1 cellular context compared by ENCODE assay signal in genomic region chrX:9785252-9785943, GRCh38.
TF ChIP-seq lines count a peak whose summit lies in the region.

No MANE protein-coding gene starts in this region.

TF ChIP-seq in SK-N-SH, 30 proteins besides CTCF, POLR2A, EP300 and RAD21 (continued from another document):
- TF ChIP-seq, protein P1, sequence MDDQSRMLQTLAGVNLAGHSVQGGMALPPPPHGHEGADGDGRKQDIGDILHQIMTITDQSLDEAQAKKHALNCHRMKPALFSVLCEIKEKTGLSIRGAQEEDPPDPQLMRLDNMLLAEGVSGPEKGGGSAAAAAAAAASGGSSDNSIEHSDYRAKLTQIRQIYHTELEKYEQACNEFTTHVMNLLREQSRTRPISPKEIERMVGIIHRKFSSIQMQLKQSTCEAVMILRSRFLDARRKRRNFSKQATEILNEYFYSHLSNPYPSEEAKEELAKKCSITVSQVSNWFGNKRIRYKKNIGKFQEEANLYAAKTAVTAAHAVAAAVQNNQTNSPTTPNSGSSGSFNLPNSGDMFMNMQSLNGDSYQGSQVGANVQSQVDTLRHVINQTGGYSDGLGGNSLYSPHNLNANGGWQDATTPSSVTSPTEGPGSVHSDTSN (IDR thresholded peaks at IDR 0.05), result no peak
- TF ChIP-seq NRF1 (IDR thresholded peaks at IDR 0.05; ENCODE audit: low read depth, low read length) (no peak), FOSL2 (IDR thresholded peaks at IDR 0.05; ENCODE audit: borderline replicate concordance, low read depth) (no peak), CHD2 (IDR thresholded peaks at IDR 0.05; ENCODE audit: low read length, partially characterized antibody) (no peak), EZH2phosphoT487 (IDR thresholded peaks at IDR 0.05; ENCODE audit: borderline replicate concordance, low read depth) (no peak), GABPA (IDR thresholded peaks at IDR 0.05; ENCODE audit: low read depth) (no peak), RXRA (IDR thresholded peaks at IDR 0.05; ENCODE audit: borderline replicate concordance, low read depth) (no peak), NFIC (IDR thresholded peaks at IDR 0.05; ENCODE audit: borderline replicate concordance) (no peak), JUND (IDR thresholded peaks at IDR 0.05) (no peak), MXI1 (IDR thresholded peaks at IDR 0.05; ENCODE audit: low read depth, low read length) (no peak), TAF1 (IDR thresholded peaks at IDR 0.05; ENCODE audit: borderline replicate concordance, low read depth, low read length) (no peak), USF2 (IDR thresholded peaks at IDR 0.05; ENCODE audit: borderline replicate concordance, low read depth, low read length) (no peak), RCOR1 (IDR thresholded peaks at IDR 0.05; ENCODE audit: low read length) (no peak)
- TF ChIP-seq, protein P2, sequence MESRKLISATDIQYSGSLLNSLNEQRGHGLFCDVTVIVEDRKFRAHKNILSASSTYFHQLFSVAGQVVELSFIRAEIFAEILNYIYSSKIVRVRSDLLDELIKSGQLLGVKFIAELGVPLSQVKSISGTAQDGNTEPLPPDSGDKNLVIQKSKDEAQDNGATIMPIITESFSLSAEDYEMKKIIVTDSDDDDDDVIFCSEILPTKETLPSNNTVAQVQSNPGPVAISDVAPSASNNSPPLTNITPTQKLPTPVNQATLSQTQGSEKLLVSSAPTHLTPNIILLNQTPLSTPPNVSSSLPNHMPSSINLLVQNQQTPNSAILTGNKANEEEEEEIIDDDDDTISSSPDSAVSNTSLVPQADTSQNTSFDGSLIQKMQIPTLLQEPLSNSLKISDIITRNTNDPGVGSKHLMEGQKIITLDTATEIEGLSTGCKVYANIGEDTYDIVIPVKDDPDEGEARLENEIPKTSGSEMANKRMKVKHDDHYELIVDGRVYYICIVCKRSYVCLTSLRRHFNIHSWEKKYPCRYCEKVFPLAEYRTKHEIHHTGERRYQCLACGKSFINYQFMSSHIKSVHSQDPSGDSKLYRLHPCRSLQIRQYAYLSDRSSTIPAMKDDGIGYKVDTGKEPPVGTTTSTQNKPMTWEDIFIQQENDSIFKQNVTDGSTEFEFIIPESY (IDR thresholded peaks at IDR 0.05; ENCODE audit: borderline replicate concordance, low read depth), result no peak
- TF ChIP-seq, protein P3, sequence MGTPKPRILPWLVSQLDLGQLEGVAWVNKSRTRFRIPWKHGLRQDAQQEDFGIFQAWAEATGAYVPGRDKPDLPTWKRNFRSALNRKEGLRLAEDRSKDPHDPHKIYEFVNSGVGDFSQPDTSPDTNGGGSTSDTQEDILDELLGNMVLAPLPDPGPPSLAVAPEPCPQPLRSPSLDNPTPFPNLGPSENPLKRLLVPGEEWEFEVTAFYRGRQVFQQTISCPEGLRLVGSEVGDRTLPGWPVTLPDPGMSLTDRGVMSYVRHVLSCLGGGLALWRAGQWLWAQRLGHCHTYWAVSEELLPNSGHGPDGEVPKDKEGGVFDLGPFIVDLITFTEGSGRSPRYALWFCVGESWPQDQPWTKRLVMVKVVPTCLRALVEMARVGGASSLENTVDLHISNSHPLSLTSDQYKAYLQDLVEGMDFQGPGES (IDR thresholded peaks at IDR 0.05; ENCODE audit: low read depth, low read length), result no peak
- TF ChIP-seq, protein P4, sequence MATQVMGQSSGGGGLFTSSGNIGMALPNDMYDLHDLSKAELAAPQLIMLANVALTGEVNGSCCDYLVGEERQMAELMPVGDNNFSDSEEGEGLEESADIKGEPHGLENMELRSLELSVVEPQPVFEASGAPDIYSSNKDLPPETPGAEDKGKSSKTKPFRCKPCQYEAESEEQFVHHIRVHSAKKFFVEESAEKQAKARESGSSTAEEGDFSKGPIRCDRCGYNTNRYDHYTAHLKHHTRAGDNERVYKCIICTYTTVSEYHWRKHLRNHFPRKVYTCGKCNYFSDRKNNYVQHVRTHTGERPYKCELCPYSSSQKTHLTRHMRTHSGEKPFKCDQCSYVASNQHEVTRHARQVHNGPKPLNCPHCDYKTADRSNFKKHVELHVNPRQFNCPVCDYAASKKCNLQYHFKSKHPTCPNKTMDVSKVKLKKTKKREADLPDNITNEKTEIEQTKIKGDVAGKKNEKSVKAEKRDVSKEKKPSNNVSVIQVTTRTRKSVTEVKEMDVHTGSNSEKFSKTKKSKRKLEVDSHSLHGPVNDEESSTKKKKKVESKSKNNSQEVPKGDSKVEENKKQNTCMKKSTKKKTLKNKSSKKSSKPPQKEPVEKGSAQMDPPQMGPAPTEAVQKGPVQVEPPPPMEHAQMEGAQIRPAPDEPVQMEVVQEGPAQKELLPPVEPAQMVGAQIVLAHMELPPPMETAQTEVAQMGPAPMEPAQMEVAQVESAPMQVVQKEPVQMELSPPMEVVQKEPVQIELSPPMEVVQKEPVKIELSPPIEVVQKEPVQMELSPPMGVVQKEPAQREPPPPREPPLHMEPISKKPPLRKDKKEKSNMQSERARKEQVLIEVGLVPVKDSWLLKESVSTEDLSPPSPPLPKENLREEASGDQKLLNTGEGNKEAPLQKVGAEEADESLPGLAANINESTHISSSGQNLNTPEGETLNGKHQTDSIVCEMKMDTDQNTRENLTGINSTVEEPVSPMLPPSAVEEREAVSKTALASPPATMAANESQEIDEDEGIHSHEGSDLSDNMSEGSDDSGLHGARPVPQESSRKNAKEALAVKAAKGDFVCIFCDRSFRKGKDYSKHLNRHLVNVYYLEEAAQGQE (IDR thresholded peaks at IDR 0.05; ENCODE audit: low read depth, low read length), result no peak
- TF ChIP-seq, protein P5, sequence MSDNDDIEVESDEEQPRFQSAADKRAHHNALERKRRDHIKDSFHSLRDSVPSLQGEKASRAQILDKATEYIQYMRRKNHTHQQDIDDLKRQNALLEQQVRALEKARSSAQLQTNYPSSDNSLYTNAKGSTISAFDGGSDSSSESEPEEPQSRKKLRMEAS (IDR thresholded peaks at IDR 0.05; ENCODE audit: low read depth), result no peak
